Comparison of ENCODE assay signal across 16 cellular contexts in genomic region chr10:67608001-67608400, GRCh38.
A peak's percentile ranks its signal among the peaks of the same experiment; 100 is the strongest.
DNase-seq lines count a peak whose midpoint lies in the region; ATAC-seq lines count a peak whose summit lies in the region.
"Had no signal": no experiment of that assay in that cellular context is flagged by ENCODE, and none has a peak within 500 bp of the region (broad histone marks: within the 10 kb centered on the region; RNA-seq: fewer than 3 reads in every experiment).

No MANE protein-coding gene starts in this region.

- intact Hi-C loops in activated CD4-positive, alpha-beta T cell treated with anti-CD3 and anti-CD28 coated beads, Interleukin-2, amount 10 ng/mL, durations not matched to agents 24 days and 14 days (cut with micrococcal nuclease), result no loop called here
- intact Hi-C loops in activated CD4-positive, alpha-beta T cell treated with anti-CD3 and anti-CD28 coated beads for 36 hours (cut with DNase I, micrococcal nuclease), result no loop called here

- H3K9me3 ChIP-seq in skeletal muscle tissue (ENCODE audit: control insufficient read depth in 3 of 3, low read length in 3 of 3), result no peaks in the 10 kb centered on the region

- no peaks in the 10 kb centered on the region for H3K36me3 Mint-ChIP-seq in activated CD4-positive, alpha-beta T cell treated with anti-CD3 and anti-CD28 coated beads, Interleukin-2, amount 10 ng/mL, durations not matched to agents 24 days and 14 days (ENCODE audit: low read depth)
- H3K36me3 Mint-ChIP-seq in activated CD4-positive, alpha-beta T cell treated with anti-CD3 and anti-CD28 coated beads for 36 hours (ENCODE audit: low read depth), result no peaks in the 10 kb centered on the region
- H3K36me3 Mint-ChIP-seq in activated T-helper 17 cell treated with anti-CD3 and anti-CD28 coated beads, Interleukin-2, amount 50 U/mL, for 72 hours (ENCODE audit: low read depth), result no peaks in the 10 kb centered on the region

- no peaks in the 10 kb centered on the region for H3K9me3 Mint-ChIP-seq in activated CD4-positive, alpha-beta T cell treated with anti-CD3 and anti-CD28 coated beads, Interleukin-2, amount 10 ng/mL, durations not matched to agents 24 days and 14 days
- H3K9me3 Mint-ChIP-seq in activated CD4-positive, alpha-beta T cell treated with anti-CD3 and anti-CD28 coated beads for 36 hours (ENCODE audit: low read depth), result no peaks in the 10 kb centered on the region
- H3K9me3 Mint-ChIP-seq in activated T-helper 17 cell treated with anti-CD3 and anti-CD28 coated beads, Interleukin-2, amount 50 U/mL, for 72 hours, result no peaks in the 10 kb centered on the region
- H3K9me3 Mint-ChIP-seq: CD4-positive, alpha-beta T cell had no signal

- H3K9ac ChIP-seq in skeletal muscle tissue (ENCODE audit: low read depth in 1 of 3, low read length in 3 of 3), result no peak overlapping the region
- H3K9ac ChIP-seq: GM23248 had no signal

- CTCF ChIA-PET in activated CD4-positive, alpha-beta T cell treated with anti-CD3 and anti-CD28 coated beads for 36 hours (lab: Charles Lee), result no interaction called here

- peak overlapping the region; percentile 45 for H3K27ac ChIP-seq in skeletal muscle tissue (ENCODE audit: low read depth, low read length)
- H3K27ac ChIP-seq: 22Rv1, GM23248 had no signal

- H3K4me1 Mint-ChIP-seq in activated CD4-positive, alpha-beta T cell treated with anti-CD3 and anti-CD28 coated beads, Interleukin-2, amount 10 ng/mL, durations not matched to agents 24 days and 14 days, result peaks cover 27% of the 10 kb centered on the region
- H3K4me1 Mint-ChIP-seq in activated CD4-positive, alpha-beta T cell treated with anti-CD3 and anti-CD28 coated beads for 36 hours, result peaks cover 24% of the 10 kb centered on the region
- H3K4me1 Mint-ChIP-seq in activated T-helper 17 cell treated with anti-CD3 and anti-CD28 coated beads, Interleukin-2, amount 50 U/mL, for 72 hours, result peaks cover 20% of the 10 kb centered on the region
- H3K4me1 Mint-ChIP-seq: B cell had no signal

- H3K27me3 Mint-ChIP-seq in activated CD4-positive, alpha-beta T cell treated with anti-CD3 and anti-CD28 coated beads, Interleukin-2, amount 10 ng/mL, durations not matched to agents 24 days and 14 days, result peaks cover 17% of the 10 kb centered on the region
- H3K27me3 Mint-ChIP-seq in activated CD4-positive, alpha-beta T cell treated with anti-CD3 and anti-CD28 coated beads for 36 hours, result peaks cover 3% of the 10 kb centered on the region
- H3K27me3 Mint-ChIP-seq in activated T-helper 17 cell treated with anti-CD3 and anti-CD28 coated beads, Interleukin-2, amount 50 U/mL, for 72 hours, result no peaks in the 10 kb centered on the region

- H3K27ac Mint-ChIP-seq in activated CD4-positive, alpha-beta T cell treated with anti-CD3 and anti-CD28 coated beads, Interleukin-2, amount 10 ng/mL, durations not matched to agents 24 days and 14 days, result peak overlapping the region; percentile 42
- no peak overlapping the region for H3K27ac Mint-ChIP-seq in activated CD4-positive, alpha-beta T cell treated with anti-CD3 and anti-CD28 coated beads for 36 hours
- peak overlapping the region; percentile 16 for H3K27ac Mint-ChIP-seq in activated T-helper 17 cell treated with anti-CD3 and anti-CD28 coated beads, Interleukin-2, amount 50 U/mL, for 72 hours
- H3K27ac Mint-ChIP-seq: B cell; CD4-positive, alpha-beta T cell had no signal

- DNase-seq in activated CD4-positive, alpha-beta T cell treated with anti-CD3 and anti-CD28 coated beads, Interleukin-2, amount 10 ng/mL, durations not matched to agents 24 days and 14 days, result no peak
- DNase-seq in activated CD4-positive, alpha-beta T cell treated with anti-CD3 and anti-CD28 coated beads for 36 hours, result no peak
- DNase-seq in cerebellum (ENCODE audit: low spot score), result no peak
- DNase-seq: C1 segment of cervical spinal cord; CD4-positive, alpha-beta T cell; DMS79 treated with DMSO at 0.1 percent for 48 hours; EL; KBM-7 had no signal

- POLR2A ChIA-PET in activated CD4-positive, alpha-beta T cell treated with anti-CD3 and anti-CD28 coated beads for 36 hours (lab: Charles Lee), result no interaction called here

- ATAC-seq in activated CD4-positive, alpha-beta T cell treated with anti-CD3 and anti-CD28 coated beads for 36 hours, result no peak
- ATAC-seq in GM19463 (IDR thresholded peaks at IDR 0.05; ENCODE audit: unreplicated experiment) (peak; percentile 40), GM21576 (IDR thresholded peaks at IDR 0.05; ENCODE audit: unreplicated experiment) (no peak), GM18519 (IDR thresholded peaks at IDR 0.05; ENCODE audit: low FRiP score, unreplicated experiment) (no peak)
- ATAC-seq in activated T-helper 17 cell treated with anti-CD3 and anti-CD28 coated beads, Interleukin-2, amount 50 U/mL, for 72 hours (replicated peaks), result no peak

- no peak overlapping the region for H3K4me3 ChIP-seq in skeletal muscle tissue (ENCODE audit: low read length in 3 of 3)
- H3K4me3 ChIP-seq: GM23248 had no signal

- H3K36me3 ChIP-seq in skeletal muscle tissue (ENCODE audit: control insufficient read depth in 3 of 3, insufficient read depth in 3 of 3, low read length in 3 of 3), result peaks cover 0 to 3% (median 0%) of the 10 kb centered on the region in 3 donors

- peaks cover 0 to 10% (median 0%) of the 10 kb centered on the region in 3 donors for H3K4me1 ChIP-seq in skeletal muscle tissue (ENCODE audit: control insufficient read depth in 3 of 3, insufficient read depth in 3 of 3, low read length in 3 of 3)

- no peak overlapping the region for H3K4me3 Mint-ChIP-seq in activated CD4-positive, alpha-beta T cell treated with anti-CD3 and anti-CD28 coated beads, Interleukin-2, amount 10 ng/mL, durations not matched to agents 24 days and 14 days
- H3K4me3 Mint-ChIP-seq in activated CD4-positive, alpha-beta T cell treated with anti-CD3 and anti-CD28 coated beads for 36 hours, result no peak overlapping the region
- H3K4me3 Mint-ChIP-seq in activated T-helper 17 cell treated with anti-CD3 and anti-CD28 coated beads, Interleukin-2, amount 50 U/mL, for 72 hours, result peak overlapping the region; percentile 14
- H3K4me3 Mint-ChIP-seq: B cell; CD4-positive, alpha-beta T cell had no signal

- H3K27me3 ChIP-seq in skeletal muscle tissue (ENCODE audit: control insufficient read depth in 3 of 3, insufficient read depth in 3 of 3, low read length in 3 of 3), result no peaks in the 10 kb centered on the region
